Comparison of ENCODE assay signal across 8 cellular contexts in genomic region chr2:172555272-172555521, GRCh38. TPM values are rescaled to one million over a fixed set of nuclear protein-coding genes. Genes with fewer than 3 reads are reported as not detected.
A peak's percentile ranks its signal among the peaks of the same experiment; 100 is the strongest.
DNase-seq lines count a peak whose midpoint lies in the region; ATAC-seq and TF ChIP-seq lines count a peak whose summit lies in the region.

No MANE protein-coding gene starts in this region.

- TF ChIP-seq CTCF in brain microvascular endothelial cell (IDR thresholded peaks at IDR 0.05; ENCODE audit: low read depth, low read length, missing control alignments) = no peak

- H3K27ac ChIP-seq in brain microvascular endothelial cell (peak overlapping the region; percentile 85), muscle layer of colon (ENCODE audit: low read depth, low read length) (no peak overlapping the region)

- H3K9ac ChIP-seq in ES-I3 (ENCODE audit: low read depth, low read length) = peak overlapping the region; percentile 78
- H3K9ac ChIP-seq in muscle layer of colon (ENCODE audit: low read length) = peak overlapping the region; percentile 61

- H3K9me3 ChIP-seq in ES-I3 (ENCODE audit: control insufficient read depth, insufficient read depth, low read length) (no peaks in the 10 kb centered on the region), muscle layer of colon (ENCODE audit: low read length) (no peaks in the 10 kb centered on the region)

- peaks cover 31% of the 10 kb centered on the region for H3K4me1 ChIP-seq in ES-I3 (ENCODE audit: insufficient read depth, low read length)
- H3K4me1 ChIP-seq in muscle layer of colon (ENCODE audit: insufficient read depth, low read length) = peaks cover 10% of the 10 kb centered on the region

- DNase-seq in brain microvascular endothelial cell = no peak
- DNase-seq in islet precursor cell = no peak
- no peak for DNase-seq in occipital lobe (lab: John Stamatoyannopoulos, UW)
- no peak for DNase-seq in GM03348 (ENCODE audit: low spot score)

- H3K27me3 ChIP-seq in brain microvascular endothelial cell (replicated peaks) = no peaks in the 10 kb centered on the region
- H3K27me3 ChIP-seq in muscle layer of colon (ENCODE audit: control insufficient read depth in 1 of 2, insufficient read depth in 2 of 2, low read length in 2 of 2) = no peaks in the 10 kb centered on the region

- H3K4me3 ChIP-seq in brain microvascular endothelial cell (ENCODE audit: low read depth, low read length) (peak overlapping the region; percentile 88), muscle layer of colon (ENCODE audit: low read depth in 1 of 2, low read length in 2 of 2) (peak overlapping the region; percentile 28 to 87)

- in situ Hi-C loops in brain microvascular endothelial cell (cut with HindIII; ENCODE audit: low pct_ligation_motif_present, low sequenced_read_pairs) = no loop called here

- H3K36me3 ChIP-seq in ES-I3 (ENCODE audit: insufficient read depth, low read length) = no peaks in the 10 kb centered on the region
- H3K36me3 ChIP-seq in brain microvascular endothelial cell (replicated peaks) = no peaks in the 10 kb centered on the region
- H3K36me3 ChIP-seq in muscle layer of colon (ENCODE audit: insufficient read depth, low read length) = no peaks in the 10 kb centered on the region

- ATAC-seq in HG03135 (IDR thresholded peaks at IDR 0.05; ENCODE audit: unreplicated experiment) (peak; percentile 18), GM21529 (IDR thresholded peaks at IDR 0.05; ENCODE audit: unreplicated experiment) (no peak)

RNA-seq across cellular contexts. Expression of gene PDK1, which starts 0.7 kb away (rescaled TPM):
- 11.9 TPM for total RNA-seq in occipital lobe
